Comparison of ENCODE assay signal across 14 cellular contexts in the genomic region with DNA sequence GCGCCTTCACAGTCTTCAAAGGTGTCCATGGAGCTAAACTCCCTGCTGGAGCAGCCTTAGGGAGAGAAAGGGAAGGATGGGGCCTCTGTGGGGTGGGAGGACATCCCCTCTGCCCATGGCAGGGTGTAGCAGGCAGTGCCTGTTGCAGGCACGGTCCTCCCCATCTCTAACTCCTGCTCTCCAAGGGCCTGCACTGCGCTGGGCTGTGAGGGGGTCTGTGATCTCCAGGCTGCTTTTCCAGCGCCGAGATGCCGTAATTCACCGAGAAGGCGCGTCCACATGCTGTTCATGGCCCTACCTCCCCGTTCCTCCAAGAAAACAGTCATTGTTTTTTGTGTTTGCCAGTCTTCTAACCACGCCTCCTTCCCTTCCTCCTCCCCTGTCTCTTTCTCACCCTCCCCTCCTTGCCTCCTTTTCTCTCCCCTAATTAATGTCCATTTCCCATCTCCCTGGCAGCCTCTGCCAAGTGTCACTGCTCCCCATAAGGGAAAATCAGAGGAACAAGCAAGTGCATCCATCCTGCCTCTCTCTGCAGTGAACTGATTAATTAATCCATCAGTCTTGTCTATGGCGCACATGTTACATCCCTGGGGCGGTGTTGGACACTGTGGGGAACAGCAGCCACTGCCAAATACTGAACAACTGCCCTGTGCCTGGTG. TPM values are rescaled to one million over a fixed set of nuclear protein-coding genes. Genes with fewer than 3 reads are reported as not detected.
DNase-seq lines count a peak whose midpoint lies in the region; ATAC-seq and TF ChIP-seq lines count a peak whose summit lies in the region.
"Had no signal": no experiment of that assay in that cellular context is flagged by ENCODE, and none has a peak within 500 bp of the region (broad histone marks: within the 10 kb centered on the region; RNA-seq: fewer than 3 reads in every experiment).

No MANE protein-coding gene starts in this region.

- H3K27ac ChIP-seq in PC-9 (no peak overlapping the region), trophoblast cell (ENCODE audit: low read depth, low read length) (no peak overlapping the region), foreskin keratinocyte (no peak overlapping the region)
- H3K27ac ChIP-seq: tibial artery had no signal

- no peak overlapping the region for H4K12ac ChIP-seq in trophoblast cell (ENCODE audit: low read depth, low read length)

- H2BK12ac ChIP-seq in trophoblast cell (ENCODE audit: low read length): no peak overlapping the region

- H3K4me2 ChIP-seq in PC-9 (peak overlapping the region; percentile 98; the same call in 1 of the 2 replicates), trophoblast cell (ENCODE audit: low read length) (no peak overlapping the region)

- ATAC-seq in foreskin keratinocyte: no peak

- no peak overlapping the region for H4K91ac ChIP-seq in trophoblast cell (ENCODE audit: low read depth, low read length)

- no peak overlapping the region for H3K4me3 ChIP-seq in PC-9
- H3K4me3 ChIP-seq in fibroblast of pulmonary artery (replicated peaks; ENCODE audit: low read depth, low read length): peak overlapping the region; percentile 72
- peak overlapping the region; percentile 40 for H3K4me3 ChIP-seq in trophoblast cell (ENCODE audit: low read depth, low read length)

- intact Hi-C loops in PC-9 (cut with micrococcal nuclease; ENCODE audit: unreplicated experiment): loop anchor here (5.0 kb wide), 1 partner anchor 273 kb away; no protein-coding TSS in a partner anchor

- no peak overlapping the region for H2BK5ac ChIP-seq in trophoblast cell (ENCODE audit: low read depth, low read length, poor library complexity)

- H3K27me3 ChIP-seq in PC-9 (ENCODE audit: insufficient read depth, low read depth): no peaks in the 10 kb centered on the region
- H3K27me3 ChIP-seq in trophoblast cell (ENCODE audit: insufficient read depth, low read length): peaks cover 10% of the 10 kb centered on the region
- peaks cover 24% of the 10 kb centered on the region for H3K27me3 ChIP-seq in foreskin keratinocyte

- DNase-seq in NCI-H82 (lab: John Stamatoyannopoulos, UW) (peak; percentile 16), NCI-H82 treated with DMSO at 0.1 percent for 48 hours (lab: John Stamatoyannopoulos, UW; ENCODE audit: unreplicated experiment) (no peak), PC-9 (no peak), fibroblast of pulmonary artery (ENCODE audit: low read depth) (peak; percentile 49), trophoblast cell (no peak), foreskin keratinocyte (no peak), NCI-H128 (lab: John Stamatoyannopoulos, UW; ENCODE audit: unreplicated experiment) (no peak), putamen (ENCODE audit: low spot score) (no peak)
- DNase-seq: 8988T; activated naive CD4-positive, alpha-beta T cell treated with Interleukin-2 at 50 U/mL for 16 hours; DMS79 treated with DMSO at 0.1 percent for 48 hours; IMR-90; NCI-H1930; tibial artery had no signal

- peaks cover 4% of the 10 kb centered on the region for H3K4me1 ChIP-seq in PC-9 (replicated peaks; ENCODE audit: insufficient read depth)
- H3K4me1 ChIP-seq in trophoblast cell (ENCODE audit: control insufficient read depth in 1 of 2, insufficient read depth in 2 of 2, low read length in 2 of 2): peaks cover 8 to 9% of the 10 kb centered on the region in 2 experiments
- peaks cover 1% of the 10 kb centered on the region for H3K4me1 ChIP-seq in foreskin keratinocyte

- H3K4ac ChIP-seq in trophoblast cell (ENCODE audit: low read depth, low read length): no peak overlapping the region

- no peak overlapping the region for H2AK5ac ChIP-seq in trophoblast cell (ENCODE audit: low read length)

- H3K14ac ChIP-seq in trophoblast cell (ENCODE audit: low read length): no peak overlapping the region

- TF ChIP-seq CTCF in PC-9 (conservative IDR thresholded peaks at IDR 0.05) (no peak), fibroblast of pulmonary artery (IDR thresholded peaks at IDR 0.05; ENCODE audit: low read length, missing control alignments) (no peak), foreskin keratinocyte (conservative IDR thresholded peaks at IDR 0.05) (no peak)

- no peaks in the 10 kb centered on the region for H3K79me1 ChIP-seq in trophoblast cell (ENCODE audit: low read length)

- no peaks in the 10 kb centered on the region for H3K9me3 ChIP-seq in PC-9 (ENCODE audit: insufficient read depth, low read depth)
- H3K9me3 ChIP-seq in trophoblast cell (ENCODE audit: insufficient read depth, low read depth, low read length): peaks cover 2% of the 10 kb centered on the region
- H3K9me3 ChIP-seq: tibial artery had no signal

- WGBS in trophoblast cell (ENCODE audit: extremely low coverage, insufficient coverage, insufficient read length): no CpG with 5 or more reads among the region's 13 CpGs

- H3F3A ChIP-seq in PC-9 (ENCODE audit: insufficient read depth, low read depth): no peaks in the 10 kb centered on the region

- no TSS peak for BruUV-seq in PC-9 (replicated peaks; lab: Mats Ljungman, UMichigan)

- H2BK120ac ChIP-seq in trophoblast cell (ENCODE audit: insufficient read depth, low read length, poor library complexity): no peak overlapping the region

- CTCF ChIA-PET in PC-9 (lab: Charles Lee): interaction anchor here (0.6 kb wide), 2 partner anchors 85 to 200 kb away, joined by 3 to 4 read pairs; no protein-coding TSS in a partner anchor

- no peak overlapping the region for H3K9ac ChIP-seq in trophoblast cell (ENCODE audit: low read length)

- no peak overlapping the region for H4K8ac ChIP-seq in trophoblast cell (ENCODE audit: low read depth, low read length)

- H3K9me2 ChIP-seq in PC-9 (ENCODE audit: insufficient read depth): no peaks in the 10 kb centered on the region

- H4K20me1 ChIP-seq in PC-9 (ENCODE audit: insufficient read depth): no peaks in the 10 kb centered on the region

- no peak overlapping the region for H3K18ac ChIP-seq in trophoblast cell (ENCODE audit: low read length)

- no peak overlapping the region for H3K23ac ChIP-seq in trophoblast cell (ENCODE audit: low read length)

- POLR2A ChIA-PET in PC-9 (lab: Charles Lee; ENCODE audit: unreplicated experiment): no interaction called here

- H3K79me2 ChIP-seq in PC-9 (ENCODE audit: low read depth): no peaks in the 10 kb centered on the region
- no peaks in the 10 kb centered on the region for H3K79me2 ChIP-seq in trophoblast cell (ENCODE audit: control insufficient read depth, insufficient read depth, low read length, poor library complexity)

- H3K36me3 ChIP-seq in PC-9 (ENCODE audit: low read depth): no peaks in the 10 kb centered on the region
- H3K36me3 ChIP-seq in trophoblast cell (ENCODE audit: control insufficient read depth in 1 of 2, insufficient read depth in 2 of 2, low read length in 2 of 2): no peaks in the 10 kb centered on the region
- H3K36me3 ChIP-seq: tibial artery had no signal

- H2AFZ ChIP-seq in PC-9: no peak overlapping the region
- no peak overlapping the region for H2AFZ ChIP-seq in trophoblast cell (ENCODE audit: insufficient read depth, low read length, poor library complexity)

RNA-seq across cellular contexts. Expression of a gene that starts 17.7 kb away (rescaled TPM):
- total RNA-seq in PC-9 (2021) (2.8 and 4.1 TPM in 2 replicates), foreskin keratinocyte (3.4 and 4.0 TPM in 2 replicates)
- polyA plus RNA-seq in trophoblast cell (2013): 1.2 TPM in 2 replicates
- 2.1 and 2.5 TPM in 2 replicates for polyA plus RNA-seq in foreskin keratinocyte
- total RNA-seq: IMR-90 had no signal

Comparison
In these comparisons a context has a peak if more than half of its experiments do, and no peak if none do; other contexts are left out.
1. DNase-seq: peak in NCI-H82 (single experiment) and fibroblast of pulmonary artery (single experiment); none in NCI-H82 treated with DMSO at 0.1 percent for 48 hours (single experiment), PC-9 (0 of 2), trophoblast cell (0 of 2), foreskin keratinocyte (0 of 2), NCI-H128 (single experiment) and putamen (single experiment).